In the genomic region with DNA sequence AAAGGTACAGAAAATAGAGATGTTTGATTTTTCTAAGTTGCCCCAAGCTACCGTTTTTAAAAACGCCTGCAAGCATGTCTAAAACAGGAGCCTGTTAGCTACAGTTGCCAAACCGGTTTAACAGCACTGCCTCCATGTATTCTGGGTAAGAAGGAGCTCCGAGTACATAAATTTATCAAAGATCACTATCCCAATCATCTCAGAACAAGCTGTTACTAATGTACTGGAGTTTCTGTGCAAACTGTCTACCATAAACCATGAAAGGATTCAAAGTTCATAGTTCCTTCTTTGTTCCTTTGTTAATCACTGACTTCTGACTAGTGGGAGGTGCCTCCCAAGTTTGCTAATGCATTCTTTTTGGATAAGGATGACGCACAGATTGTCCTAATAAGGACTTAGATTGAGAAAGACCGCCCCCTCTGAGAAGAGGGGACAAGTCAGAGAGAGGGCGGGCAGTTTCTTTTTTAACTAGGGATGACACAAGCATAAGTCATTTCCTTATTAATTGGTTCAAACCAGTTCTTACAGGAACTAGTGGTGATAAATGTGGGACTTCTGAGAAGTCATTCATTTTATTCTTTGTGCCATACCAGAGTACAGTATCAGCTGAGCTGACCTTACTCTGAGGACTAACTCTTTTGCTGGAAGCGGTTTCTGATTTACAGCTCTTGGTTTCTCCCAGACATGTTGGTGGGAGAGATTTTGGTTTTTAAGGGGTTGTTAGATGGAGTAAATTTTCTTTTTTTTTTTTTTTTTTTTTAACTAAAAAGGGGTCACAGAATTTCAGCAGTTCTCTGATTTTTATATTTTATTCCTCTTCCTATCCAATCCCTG, we compare ENCODE assay signal across 8 cellular contexts. TPM values are rescaled to one million over a fixed set of nuclear protein-coding genes. Genes with fewer than 3 reads are reported as not detected.
DNase-seq lines count a peak whose midpoint lies in the region; ATAC-seq and TF ChIP-seq lines count a peak whose summit lies in the region.

No MANE protein-coding gene starts in this region.

- peaks cover 11% of the 10 kb centered on the region; the same call in 1 of the 2 replicates for H3K36me3 ChIP-seq in OCI-LY1 (ENCODE audit: insufficient read depth, low read length)

- H3K9me3 Mint-ChIP-seq in activated T-helper 2 cell treated with anti-CD3 and anti-CD28 coated beads, Interferon-gamma antibody, Interleukin-2, Interleukin-4, amounts not matched to agents 10 μg/mL and 5 μg/mL and 100 μg/mL, durations not matched to agents 14 hours and 24 hours and 36 hours = no peaks in the 10 kb centered on the region
- no peaks in the 10 kb centered on the region for H3K9me3 Mint-ChIP-seq in neural crest cell

- peaks cover 57% of the 10 kb centered on the region for H3K4me1 ChIP-seq in OCI-LY1 (ENCODE audit: insufficient read depth, low read length, severe bottlenecking)

- intact Hi-C loops in activated T-helper 2 cell treated with anti-CD3 and anti-CD28 coated beads, Interferon-gamma antibody, Interleukin-2, Interleukin-4, amounts not matched to agents 10 μg/mL and 5 μg/mL and 100 μg/mL, durations not matched to agents 14 hours and 24 hours and 36 hours (cut with micrococcal nuclease) = loop anchor here (1.0 to 2.0 kb wide), 4 partner anchors 8 to 75 kb away; no protein-coding TSS in a partner anchor
- intact Hi-C loops in posterior vena cava (cut with DNase I) = no loop called here

- H3K27me3 ChIP-seq in OCI-LY1 (ENCODE audit: insufficient read depth, low read length) = no peaks in the 10 kb centered on the region

- peaks cover 31% of the 10 kb centered on the region for H3K4me1 Mint-ChIP-seq in activated T-helper 2 cell treated with anti-CD3 and anti-CD28 coated beads, Interferon-gamma antibody, Interleukin-2, Interleukin-4, amounts not matched to agents 10 μg/mL and 5 μg/mL and 100 μg/mL, durations not matched to agents 14 hours and 24 hours and 36 hours (ENCODE audit: low read depth)
- peaks cover 55% of the 10 kb centered on the region for H3K4me1 Mint-ChIP-seq in neural crest cell

- peak overlapping the region; percentile 99 for H3K27ac Mint-ChIP-seq in activated T-helper 2 cell treated with anti-CD3 and anti-CD28 coated beads, Interferon-gamma antibody, Interleukin-2, Interleukin-4, amounts not matched to agents 10 μg/mL and 5 μg/mL and 100 μg/mL, durations not matched to agents 14 hours and 24 hours and 36 hours
- peak overlapping the region; percentile 99 for H3K27ac Mint-ChIP-seq in neural crest cell (ENCODE audit: unreplicated experiment)

- TF ChIP-seq CTCF in OCI-LY1 (IDR thresholded peaks at IDR 0.05; ENCODE audit: low read length) (no peak), neural crest cell (conservative IDR thresholded peaks at IDR 0.05) (no peak)

- peak overlapping the region; percentile 98 for H3K4me3 Mint-ChIP-seq in activated T-helper 2 cell treated with anti-CD3 and anti-CD28 coated beads, Interferon-gamma antibody, Interleukin-2, Interleukin-4, amounts not matched to agents 10 μg/mL and 5 μg/mL and 100 μg/mL, durations not matched to agents 14 hours and 24 hours and 36 hours (ENCODE audit: low read depth)
- peak overlapping the region; percentile 88 for H3K4me3 Mint-ChIP-seq in neural crest cell

- no peaks in the 10 kb centered on the region for H3K9me3 ChIP-seq in OCI-LY1 (ENCODE audit: low read length)

- H3K9ac ChIP-seq in OCI-LY1 (ENCODE audit: low read length) = peak overlapping the region; percentile 68

- H2AFZ ChIP-seq in OCI-LY1 (ENCODE audit: low read length) = no peak overlapping the region

- peak overlapping the region; percentile 69 for H3K27ac ChIP-seq in OCI-LY1 (ENCODE audit: low read depth, low read length, poor library complexity, severe bottlenecking)

- H3K27me3 Mint-ChIP-seq in activated T-helper 2 cell treated with anti-CD3 and anti-CD28 coated beads, Interferon-gamma antibody, Interleukin-2, Interleukin-4, amounts not matched to agents 10 μg/mL and 5 μg/mL and 100 μg/mL, durations not matched to agents 14 hours and 24 hours and 36 hours (ENCODE audit: low read depth) = peaks cover 4% of the 10 kb centered on the region
- H3K27me3 Mint-ChIP-seq in neural crest cell (ENCODE audit: low read depth) = no peaks in the 10 kb centered on the region

- H3K9me2 ChIP-seq in OCI-LY1 (ENCODE audit: low read depth, low read length) = no peaks in the 10 kb centered on the region

- ATAC-seq in GM19463 (IDR thresholded peaks at IDR 0.05; ENCODE audit: unreplicated experiment) = peak; percentile 75
- peak; percentile 74 for ATAC-seq in HG03521 (IDR thresholded peaks at IDR 0.05; ENCODE audit: unreplicated experiment)

- H3K4me3 ChIP-seq in OCI-LY1 (ENCODE audit: low read depth, low read length, poor library complexity, severe bottlenecking) = peak overlapping the region; percentile 63

- DNase-seq in DMS53 (lab: John Stamatoyannopoulos, UW) (peak; percentile 98), fibroblast of the conjunctiva (ENCODE audit: low read depth) (peak; percentile 100), neural crest cell (ENCODE audit: low read depth, low spot score) (peak; percentile 22), posterior vena cava (ENCODE audit: low spot score) (no peak)
- DNase-seq in activated T-helper 2 cell treated with anti-CD3 and anti-CD28 coated beads, Interferon-gamma antibody, Interleukin-2, Interleukin-4, amounts not matched to agents 10 μg/mL and 5 μg/mL and 100 μg/mL, durations not matched to agents 14 hours and 24 hours and 36 hours (ENCODE audit: low spot score) = peak; percentile 77

- H3K36me3 Mint-ChIP-seq in activated T-helper 2 cell treated with anti-CD3 and anti-CD28 coated beads, Interferon-gamma antibody, Interleukin-2, Interleukin-4, amounts not matched to agents 10 μg/mL and 5 μg/mL and 100 μg/mL, durations not matched to agents 14 hours and 24 hours and 36 hours (ENCODE audit: low read depth) = peaks cover 64% of the 10 kb centered on the region
- H3K36me3 Mint-ChIP-seq in neural crest cell (ENCODE audit: low read depth) = peaks cover 5% of the 10 kb centered on the region

- peak overlapping the region; percentile 69 for H3K4me2 ChIP-seq in OCI-LY1 (ENCODE audit: low read length)

- no peaks in the 10 kb centered on the region for H3K79me2 ChIP-seq in OCI-LY1 (ENCODE audit: insufficient read depth, low read length)

- H4K20me1 ChIP-seq in OCI-LY1 (ENCODE audit: insufficient read depth, low read length) = no peaks in the 10 kb centered on the region

- no peaks in the 10 kb centered on the region for H3F3A ChIP-seq in OCI-LY1 (ENCODE audit: insufficient read depth, low read length)

RNA-seq across cellular contexts. Expression of a gene that starts 55.2 kb away (rescaled TPM):
- 8.2 and 9.3 TPM in 2 replicates for total RNA-seq in activated T-helper 2 cell treated with anti-CD3 and anti-CD28 coated beads, Interferon-gamma antibody, Interleukin-2, Interleukin-4, amounts not matched to agents 10 μg/mL and 5 μg/mL and 100 μg/mL, durations not matched to agents 14 hours and 24 hours and 36 hours
- total RNA-seq in neural crest cell (22.2 and 22.3 TPM in 2 replicates), posterior vena cava (1 to 10 TPM; 3.9 to 7.8 TPM)

RNA-seq across cellular contexts. Expression of a gene that starts 55.3 kb away (rescaled TPM):
- 65.9 and 70.1 TPM in 2 replicates for total RNA-seq in activated T-helper 2 cell treated with anti-CD3 and anti-CD28 coated beads, Interferon-gamma antibody, Interleukin-2, Interleukin-4, amounts not matched to agents 10 μg/mL and 5 μg/mL and 100 μg/mL, durations not matched to agents 14 hours and 24 hours and 36 hours
- 36.8 and 41.5 TPM in 2 replicates for total RNA-seq in neural crest cell
- total RNA-seq in posterior vena cava = 10 to 100 TPM; 31.7 to 41.0 TPM
